Comparison of ENCODE assay signal across 11 cellular contexts in the genomic region with DNA sequence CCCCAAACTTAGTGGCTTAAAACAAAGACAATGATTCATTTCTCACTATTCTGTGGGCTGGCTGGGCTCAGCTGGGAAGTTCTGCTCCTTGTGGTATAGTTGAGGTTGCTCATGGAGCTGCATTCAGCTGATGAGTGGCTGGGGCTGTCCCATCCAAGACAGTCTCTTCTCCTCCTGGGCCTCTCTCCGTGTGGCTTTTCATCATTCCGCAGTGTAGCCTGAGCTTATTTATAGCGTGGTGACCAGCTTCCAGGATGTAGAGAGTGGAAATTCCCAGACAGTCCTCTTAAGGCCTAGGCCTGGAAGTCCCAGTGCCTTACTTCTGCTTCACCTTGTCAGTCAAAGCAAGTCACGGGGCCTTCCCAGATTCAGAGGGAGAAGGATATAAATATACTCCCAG.
DNase-seq lines count a peak whose midpoint lies in the region; ATAC-seq, FAIRE-seq and TF ChIP-seq lines count a peak whose summit lies in the region.
"Had no signal": no experiment of that assay in that cellular context is flagged by ENCODE, and none has a peak within 500 bp of the region (broad histone marks: within the 10 kb centered on the region; RNA-seq: fewer than 3 reads in every experiment).

No MANE protein-coding gene starts in this region.

- peaks cover 0 to 7% of the 10 kb centered on the region in 2 donors for H3K4me1 ChIP-seq in right atrium auricular region

- peaks cover 0 to 7% of the 10 kb centered on the region in 2 donors for H3K9me3 ChIP-seq in right atrium auricular region

- H3K27me3 ChIP-seq in right atrium auricular region: no peaks in the 10 kb centered on the region

- TF ChIP-seq CTCF in right atrium auricular region (IDR thresholded peaks at IDR 0.05): no peak

- FAIRE-seq in RCC 7860 (lab: Jason Lieb, UNC): no peak
- FAIRE-seq: K562 had no signal

- peak; percentile 21 for DNase-seq in Daoy (ENCODE audit: low read depth)
- peak; percentile 91 for DNase-seq in RCC 7860 (ENCODE audit: low spot score)
- peak; percentile 62 for DNase-seq in right atrium auricular region (ENCODE audit: low spot score)
- no peak for DNase-seq in NCI-H2081 treated with DMSO at 0.1 percent for 48 hours (lab: John Stamatoyannopoulos, UW)
- DNase-seq in DMS 273 treated with DMSO at 0.1 percent for 48 hours (lab: John Stamatoyannopoulos, UW): no peak
- no peak for DNase-seq in KBM-7
- DNase-seq: COR-L47, erythroblast had no signal

- peak; percentile 75 for ATAC-seq in GM19395 (IDR thresholded peaks at IDR 0.05; ENCODE audit: unreplicated experiment)
- ATAC-seq in GM18505 (IDR thresholded peaks at IDR 0.05; ENCODE audit: unreplicated experiment): no peak
- ATAC-seq: K562 had no signal

- H3K4me3 ChIP-seq in right atrium auricular region: no peak overlapping the region
- H3K4me3 ChIP-seq: K562 had no signal

- in situ Hi-C loops in KBM-7 (cut with MboI; ENCODE audit: low pct_unique_long_range_greater_than_20kb, low sequenced_read_pairs): no loop called here

- peak overlapping the region; percentile 59 to 89 for H3K27ac ChIP-seq in right atrium auricular region

- TF ChIP-seq POLR2A in GM18505 (IDR thresholded peaks at IDR 0.05; ENCODE audit: borderline replicate concordance, extremely low read depth, insufficient read depth, insufficient read length): no peak

- no peaks in the 10 kb centered on the region for H3K36me3 ChIP-seq in right atrium auricular region

Comparison
In these comparisons a context has a peak if more than half of its experiments do, and no peak if none do; other contexts are left out.
1. DNase-seq: peak in Daoy (single experiment), RCC 7860 (single experiment) and right atrium auricular region (single experiment); none in NCI-H2081 treated with DMSO at 0.1 percent for 48 hours (single experiment), DMS 273 treated with DMSO at 0.1 percent for 48 hours (single experiment) and KBM-7 (single experiment).